ENCODE assay signal across 14 cellular contexts in genomic region chr2:189821953-189822748, GRCh38. TPM values are rescaled to one million over a fixed set of nuclear protein-coding genes. Genes with fewer than 3 reads are reported as not detected.
DNase-seq lines count a peak whose midpoint lies in the region; ATAC-seq, FAIRE-seq and TF ChIP-seq lines count a peak whose summit lies in the region.
"Had no signal": no experiment of that assay in that cellular context is flagged by ENCODE, and none has a peak within 500 bp of the region (broad histone marks: within the 10 kb centered on the region; RNA-seq: fewer than 3 reads in every experiment).

No MANE protein-coding gene starts in this region.

- ATAC-seq in GM18505 (IDR thresholded peaks at IDR 0.05; ENCODE audit: unreplicated experiment) (no peak), GM18861 (IDR thresholded peaks at IDR 0.05; ENCODE audit: unreplicated experiment) (no peak)

- peak; percentile 9 for DNase-seq in GM06990 (ENCODE audit: extremely low read depth, insufficient read length)
- DNase-seq in RWPE1 (ENCODE audit: low spot score) = no peak
- DNase-seq in fibroblast of peridontal ligament (ENCODE audit: extremely low read depth) = peak; percentile 88
- DNase-seq in retinal pigment epithelial cell (ENCODE audit: low read depth) = peak; percentile 31
- no peak for DNase-seq in small intestine
- no peak for DNase-seq in globus pallidus (ENCODE audit: low spot score)
- DNase-seq: activated B cell treated with CpG ODN at 0.5 μM for 24 hours, DMS 273 treated with DMSO at 0.1 percent for 48 hours, NCI-H774 had no signal

- WGBS in small intestine, 3 donors = 96 to 97% (median 97%) methylated on average over 33 of the region's 33 CpGs

- H3K27me3 ChIP-seq in GM06990 (replicated peaks; ENCODE audit: control insufficient read depth, insufficient read depth, low read length) (no peaks in the 10 kb centered on the region), small intestine (ENCODE audit: control insufficient read depth in 2 of 2, insufficient read depth in 2 of 2, low read length in 2 of 2) (no peaks in the 10 kb centered on the region)
- H3K27me3 ChIP-seq: ascending aorta, neutrophil had no signal

- no peak for FAIRE-seq in small intestine (lab: Jason Lieb, UNC)

- H3K36me3 ChIP-seq in GM06990 (ENCODE audit: control insufficient read depth, insufficient read depth, low read length) (peaks cover 2% of the 10 kb centered on the region), small intestine (ENCODE audit: control insufficient read depth in 2 of 2, insufficient read depth in 2 of 2, low read length in 2 of 2) (no peaks in the 10 kb centered on the region)
- H3K36me3 ChIP-seq: neutrophil had no signal

- no peak for TF ChIP-seq POLR2A in GM18505 (IDR thresholded peaks at IDR 0.05; ENCODE audit: borderline replicate concordance, extremely low read depth, insufficient read depth, insufficient read length)

- no peaks in the 10 kb centered on the region for H3K9me3 ChIP-seq in small intestine (ENCODE audit: control insufficient read depth, low read depth)
- H3K9me3 ChIP-seq: ascending aorta, neutrophil had no signal

- H3K4me1 ChIP-seq in small intestine (ENCODE audit: control insufficient read depth in 2 of 2, insufficient read depth in 1 of 2, low read depth in 1 of 2, low read length in 1 of 2) = no peaks in the 10 kb centered on the region
- H3K4me1 ChIP-seq: ascending aorta had no signal

- CTCF ChIA-PET in RWPE1 (lab: Yijun Ruan, JAX) = no interaction called here

- TF ChIP-seq CTCF in GM06990 (IDR thresholded peaks at IDR 0.05; ENCODE audit: insufficient read depth, low read length, poor library complexity, severe bottlenecking) (no peak), RWPE1 (conservative IDR thresholded peaks at IDR 0.05; ENCODE audit: low read depth) (no peak), retinal pigment epithelial cell (conservative IDR thresholded peaks at IDR 0.05; ENCODE audit: low read depth, low read length) (no peak)

- no peak overlapping the region for H3K4me3 ChIP-seq in GM06990 (replicated peaks; ENCODE audit: low read depth, low read length)
- H3K4me3 ChIP-seq in retinal pigment epithelial cell (ENCODE audit: low read length) = no peak overlapping the region
- H3K4me3 ChIP-seq in small intestine (ENCODE audit: low read depth in 1 of 2, low read length in 2 of 2) = no peak overlapping the region
- H3K4me3 ChIP-seq: ascending aorta had no signal

- H3K27ac ChIP-seq in RWPE1 = peak overlapping the region; percentile 14; the same call in 1 of the 2 replicates
- H3K27ac ChIP-seq in small intestine (ENCODE audit: low read depth in 1 of 2, low read length in 1 of 2) = no peak overlapping the region
- H3K27ac ChIP-seq: ascending aorta, epithelial cell of prostate, neutrophil had no signal

- POLR2A ChIA-PET in RWPE1 (lab: Yijun Ruan, JAX; ENCODE audit: low non-redundant PET) = no interaction called here

RNA-seq across cellular contexts. Expression of gene PMS1, which starts 37.9 kb away (rescaled TPM):
- polyA plus RNA-seq in small intestine = 1 to 10 TPM; 2.4 to 8.9 (median 8.4) TPM

RNA-seq across cellular contexts. Expression of gene ORMDL1, which starts 38.0 kb away (rescaled TPM):
- polyA plus RNA-seq in small intestine = 10 to 100 TPM; 44.8 to 69.8 (median 45.1) TPM

RNA-seq across cellular contexts. Expression of gene OSGEPL1, which starts 59.6 kb away (rescaled TPM):
- polyA plus RNA-seq in small intestine = 1 to 10 TPM in 2 of 3 donors, under 1 TPM in 1; 0.67 to 4.0 (median 2.2) TPM

Comparison
In these comparisons a context has a peak if more than half of its experiments do, and no peak if none do; other contexts are left out.
1. DNase-seq: peak in GM06990 (single experiment), fibroblast of peridontal ligament (single experiment) and retinal pigment epithelial cell (single experiment); none in RWPE1 (single experiment), small intestine (single experiment) and globus pallidus (single experiment).